In genomic region chr1:21157054-21157453, GRCh38 we compare ENCODE assay signal across 20 cellular contexts.
"Had no signal": no experiment of that assay in that cellular context is flagged by ENCODE, and none has a peak within 500 bp of the region (broad histone marks: within the 10 kb centered on the region; RNA-seq: fewer than 3 reads in every experiment).

No MANE protein-coding gene starts in this region.

- H3K27ac Mint-ChIP-seq: activated naive CD4-positive, alpha-beta T cell treated with anti-CD3 and anti-CD28 coated beads, Interleukin-2, amount 50 U/mL, for 72 hours had no signal

- H3K27me3 ChIP-seq: cardiac muscle cell, esophagus squamous epithelium, heart right ventricle, spleen had no signal

- H3K9me3 ChIP-seq: esophagus squamous epithelium, heart right ventricle, mucosa of descending colon, spleen had no signal

- H3K4me3 ChIP-seq: cardiac muscle cell, esophagus squamous epithelium, heart right ventricle, mucosa of descending colon, spleen had no signal

- H3K27ac ChIP-seq: cardiac muscle cell, esophagus squamous epithelium, heart right ventricle, VCaP had no signal

- ATAC-seq: activated naive CD4-positive, alpha-beta T cell treated with anti-CD3 and anti-CD28 coated beads, Interleukin-2, amount 50 U/mL, for 72 hours; effector memory CD8-positive, alpha-beta T cell; heart right ventricle; left ventricle myocardium superior; mucosa of descending colon had no signal

- H3K36me3 ChIP-seq: cardiac muscle cell had no signal

- DNase-seq: activated CD4-positive, alpha-beta T cell treated with anti-CD3 and anti-CD28 coated beads for 1 hour; activated CD8-positive, alpha-beta memory T cell treated with anti-CD3 and anti-CD28 coated beads for 24 hours; activated CD8-positive, alpha-beta memory T cell treated with anti-CD3 and anti-CD28 coated beads, Interleukin-2, amount 50 U/mL, for 48 hours; activated effector memory CD4-positive, alpha-beta T cell treated with anti-CD3 and anti-CD28 coated beads, Interleukin-2, amount 50 U/mL, for 16 hours; activated T-cell treated with anti-CD3 and anti-CD28 coated beads, Interleukin-2, amount 50 U/mL, for 48 hours; effector memory CD8-positive, alpha-beta T cell; esophagus squamous epithelium; heart right ventricle; left ventricle myocardium superior; mucosa of descending colon; naive B cell; nucleus accumbens; posterior cingulate gyrus; spleen; stimulated activated CD4-positive, alpha-beta T cell treated with anti-CD3 and anti-CD28 coated beads, Interleukin-4, amount 100 ng/mL, for 4 hours; stimulated activated naive CD4-positive, alpha-beta T cell; T-helper 1 cell had no signal

- H3K27me3 Mint-ChIP-seq: effector memory CD8-positive, alpha-beta T cell; naive B cell had no signal

- H3K4me3 Mint-ChIP-seq: effector memory CD8-positive, alpha-beta T cell had no signal

- H3K9me3 Mint-ChIP-seq: activated naive CD4-positive, alpha-beta T cell treated with anti-CD3 and anti-CD28 coated beads, Interleukin-2, amount 50 U/mL, for 72 hours; effector memory CD8-positive, alpha-beta T cell; naive B cell had no signal
